Comparison of ENCODE assay signal across 9 cellular contexts in the genomic region with DNA sequence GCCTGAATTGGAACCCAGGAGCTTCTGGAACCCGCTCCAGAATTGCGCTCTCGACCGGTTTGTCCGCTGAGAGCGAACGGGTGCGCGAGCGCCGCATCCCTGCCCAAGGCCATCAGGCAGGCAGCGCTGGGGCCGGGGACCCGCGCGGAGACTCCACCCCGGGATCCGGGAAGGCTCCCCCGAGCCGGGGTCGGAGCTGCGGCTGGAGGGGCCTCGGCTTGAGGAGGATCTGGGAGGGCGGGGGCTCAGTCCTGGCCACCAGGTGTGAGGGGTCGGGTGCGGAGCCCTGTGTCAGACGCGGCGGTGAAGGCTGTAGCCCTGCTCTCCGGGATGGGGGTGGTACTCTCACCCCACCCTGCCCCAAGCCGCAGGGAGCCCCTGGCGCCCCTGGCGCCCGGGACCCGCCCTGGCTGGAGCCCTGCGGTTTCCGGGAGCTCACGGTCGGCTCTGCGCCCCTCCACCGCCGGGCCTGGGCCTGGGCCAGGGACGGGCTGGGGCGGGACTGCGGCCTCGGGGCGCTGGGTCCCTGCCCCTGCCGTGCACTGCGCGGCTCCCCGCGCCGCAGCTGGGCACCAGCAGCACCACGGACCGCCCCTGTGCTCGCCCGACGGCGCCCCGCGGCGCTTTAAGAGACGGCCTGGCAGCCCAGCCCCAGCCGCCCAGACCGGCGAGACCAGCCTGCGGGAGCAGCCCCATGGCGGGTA. TPM values are rescaled to one million over a fixed set of nuclear protein-coding genes. Genes with fewer than 3 reads are reported as not detected.
A peak's percentile ranks its signal among the peaks of the same experiment; 100 is the strongest.
DNase-seq lines count a peak whose midpoint lies in the region; ATAC-seq, FAIRE-seq and TF ChIP-seq lines count a peak whose summit lies in the region.
"Not testable (repeated sequence)": the region's sequence is repeated elsewhere in the genome, so short reads cannot be mapped to it uniquely, and the experiment has no call there.
"Had no signal": no experiment of that assay in that cellular context is flagged by ENCODE, and none has a peak within 500 bp of the region (broad histone marks: within the 10 kb centered on the region; RNA-seq: fewer than 3 reads in every experiment).

Gene SYT15 (plus strand): TSS at position 654 of the 704 bp plus-strand sequence. CDS start 41 bp downstream, at position 695.

- intact Hi-C loops in activated CD4-positive, alpha-beta T cell treated with anti-CD3 and anti-CD28 coated beads, Interleukin-2, amount 10 ng/mL, durations not matched to agents 24 days and 14 days (cut with micrococcal nuclease); heart left ventricle (cut with DNase I); lower lobe of right lung (cut with DNase I); pancreas (cut with DNase I): not testable (repeated sequence)

- DNase-seq in activated CD4-positive, alpha-beta T cell treated with anti-CD3 and anti-CD28 coated beads, Interleukin-2, amount 10 ng/mL, durations not matched to agents 24 days and 14 days, result peak; percentile 23
- not testable (repeated sequence) for DNase-seq in coronary artery (ENCODE audit: low spot score); lower lobe of right lung; thoracic aorta (ENCODE audit: low spot score)
- DNase-seq in heart left ventricle (peak in 1 of 5 donors; percentile 5), pancreas (peak in 1 of 6 donors; percentile 25)

- peak within 1 kb of the TSS; percentile 53 for H3K4me3 ChIP-seq in coronary artery
- peak within 1 kb of the TSS in 9 of 12 donors; percentile 5 to 42 (median 28) for H3K4me3 ChIP-seq in heart left ventricle
- H3K4me3 ChIP-seq in iPS-15b (ENCODE audit: low read depth, low read length), result peak within 1 kb of the TSS; percentile 32
- H3K4me3 ChIP-seq in lower lobe of right lung, result peak within 1 kb of the TSS; percentile 44
- H3K4me3 ChIP-seq in pancreas, result not testable (repeated sequence)
- peak within 1 kb of the TSS; percentile 35 for H3K4me3 ChIP-seq in thoracic aorta

- TF ChIP-seq POLR2A in heart left ventricle (IDR thresholded peaks at IDR 0.05), result not testable (repeated sequence)

- FAIRE-seq in pancreas (lab: Jason Lieb, UNC), result not testable (repeated sequence)

- H3K36me3 Mint-ChIP-seq in activated CD4-positive, alpha-beta T cell treated with anti-CD3 and anti-CD28 coated beads, Interleukin-2, amount 10 ng/mL, durations not matched to agents 24 days and 14 days (ENCODE audit: low read depth), result not testable (repeated sequence)

- not testable (repeated sequence) for H3K27me3 ChIP-seq in heart left ventricle; lower lobe of right lung (ENCODE audit: low read depth); pancreas; thoracic aorta (replicated peaks; ENCODE audit: insufficient read depth)
- peaks cover 12% of the 10 kb centered on the region for H3K27me3 ChIP-seq in iPS-15b (ENCODE audit: control insufficient read depth, insufficient read depth, low read length)

- ATAC-seq in heart left ventricle (peak in 2 of 4 donors; percentile 17 to 46), lower lobe of right lung (peak; percentile 70 to 73), pancreas (peak; percentile 2 to 37 (median 11))
- ATAC-seq in thoracic aorta (ENCODE audit: insufficient number of reproducible peaks, low FRiP score, low read depth), result not testable (repeated sequence)

- TF ChIP-seq CTCF in coronary artery (IDR thresholded peaks at IDR 0.05); heart left ventricle (IDR thresholded peaks at IDR 0.05); lower lobe of right lung (IDR thresholded peaks at IDR 0.05); pancreas (IDR thresholded peaks at IDR 0.05); thoracic aorta (IDR thresholded peaks at IDR 0.05): not testable (repeated sequence)

- not testable (repeated sequence) for H3K4me3 Mint-ChIP-seq in activated CD4-positive, alpha-beta T cell treated with anti-CD3 and anti-CD28 coated beads, Interleukin-2, amount 10 ng/mL, durations not matched to agents 24 days and 14 days

- not testable (repeated sequence) for H3K4me1 ChIP-seq in ES-I3 (ENCODE audit: insufficient read depth, low read length); heart left ventricle; iPS-15b (ENCODE audit: control insufficient read depth, insufficient read depth, low read length); lower lobe of right lung; pancreas; thoracic aorta (ENCODE audit: control insufficient read depth in 1 of 2, low read depth in 2 of 2)

- H3K36me3 ChIP-seq in ES-I3 (ENCODE audit: insufficient read depth, low read length); heart left ventricle; iPS-15b (ENCODE audit: control insufficient read depth, insufficient read depth, low read length); lower lobe of right lung; pancreas; thoracic aorta: not testable (repeated sequence)

- not testable (repeated sequence) for H3K27ac Mint-ChIP-seq in activated CD4-positive, alpha-beta T cell treated with anti-CD3 and anti-CD28 coated beads, Interleukin-2, amount 10 ng/mL, durations not matched to agents 24 days and 14 days

- WGBS in heart left ventricle, 4 donors, result 1 to 3% (median 1%) methylated on average over 31 to 50 of the region's 68 CpGs; no CpG with 5 or more reads in 1 of the 4 donors
- WGBS in pancreas, 2 donors, result 4 to 11% methylated on average over 13 to 49 of the region's 68 CpGs

- H3K4me1 Mint-ChIP-seq in activated CD4-positive, alpha-beta T cell treated with anti-CD3 and anti-CD28 coated beads, Interleukin-2, amount 10 ng/mL, durations not matched to agents 24 days and 14 days, result not testable (repeated sequence)

- H3K9ac ChIP-seq in ES-I3 (ENCODE audit: low read depth, low read length), result peak within 1 kb of the TSS; percentile 24; the same call in 1 of the 2 replicates
- not testable (repeated sequence) for H3K9ac ChIP-seq in iPS-15b (ENCODE audit: low read depth, low read length)

- H3K9me3 ChIP-seq in ES-I3 (ENCODE audit: control insufficient read depth, insufficient read depth, low read length); heart left ventricle; iPS-15b (ENCODE audit: control insufficient read depth, insufficient read depth, low read length); lower lobe of right lung; pancreas; thoracic aorta: not testable (repeated sequence)

- H3K27me3 Mint-ChIP-seq in activated CD4-positive, alpha-beta T cell treated with anti-CD3 and anti-CD28 coated beads, Interleukin-2, amount 10 ng/mL, durations not matched to agents 24 days and 14 days, result not testable (repeated sequence)

- not testable (repeated sequence) for H3K9me3 Mint-ChIP-seq in activated CD4-positive, alpha-beta T cell treated with anti-CD3 and anti-CD28 coated beads, Interleukin-2, amount 10 ng/mL, durations not matched to agents 24 days and 14 days

- H3K27ac ChIP-seq in coronary artery, heart left ventricle, lower lobe of right lung, pancreas, thoracic aorta: not testable (repeated sequence)

RNA-seq across cellular contexts. Expression of gene SYT15, which starts in this region (rescaled TPM):
- 1.3 and 1.8 TPM in 2 replicates for total RNA-seq in activated CD4-positive, alpha-beta T cell treated with anti-CD3 and anti-CD28 coated beads, Interleukin-2, amount 10 ng/mL, durations not matched to agents 24 days and 14 days
- 1 to 10 TPM; 1.0 to 5.2 (median 2.9) TPM for total RNA-seq in heart left ventricle
- polyA plus RNA-seq in heart left ventricle, result 1 to 10 TPM; 1.2 to 1.3 TPM
- total RNA-seq in lower lobe of right lung, result 34.5 TPM
- 10 to 100 TPM in 1 of 6 donors, 1 to 10 TPM in 5; 2.1 to 10.7 (median 3.9) TPM for total RNA-seq in pancreas
- polyA plus RNA-seq in pancreas, result 1 to 10 TPM; 2.7 to 3.7 TPM
- 1 to 10 TPM; 2.6 to 7.1 TPM for total RNA-seq in thoracic aorta
- total RNA-seq: HT-29 had no signal
